ENCODE assay signal across 19 cellular contexts in genomic region chr14:36773558-36773957, GRCh38.
DNase-seq lines count a peak whose midpoint lies in the region; ATAC-seq and TF ChIP-seq lines count a peak whose summit lies in the region.
"Had no signal": no experiment of that assay in that cellular context is flagged by ENCODE, and none has a peak within 500 bp of the region (broad histone marks: within the 10 kb centered on the region; RNA-seq: fewer than 3 reads in every experiment).

No MANE protein-coding gene starts in this region.

- intact Hi-C loops in activated naive CD4-positive, alpha-beta T cell treated with anti-CD3 and anti-CD28 coated beads for 36 hours (cut with micrococcal nuclease) = no loop called here
- intact Hi-C loops in activated CD4-positive, alpha-beta memory T cell treated with anti-CD3 and anti-CD28 coated beads for 36 hours (cut with micrococcal nuclease) = no loop called here

- H3K27ac ChIP-seq in SJSA1 (peak overlapping the region; percentile 68), foreskin keratinocyte (no peak overlapping the region)
- H3K27ac ChIP-seq: esophagus muscularis mucosa, neutrophil, WERI-Rb-1 had no signal

- POLR2A ChIA-PET in activated CD4-positive, alpha-beta memory T cell treated with anti-CD3 and anti-CD28 coated beads for 36 hours (lab: Charles Lee) = no interaction called here

- DNase-seq in ACHN (peak; percentile 8), HS-27A (ENCODE audit: low read depth) (peak; percentile 74), SJSA1 (ENCODE audit: low read depth in 1 of 2, low spot score in 2 of 2) (peak in 1 of 2 experiments; percentile 51), foreskin keratinocyte (peak; percentile 69 to 79), anterior cingulate cortex (lab: John Stamatoyannopoulos, UW) (no peak)
- no peak for DNase-seq in activated naive CD4-positive, alpha-beta T cell treated with anti-CD3 and anti-CD28 coated beads for 36 hours
- DNase-seq in activated CD4-positive, alpha-beta memory T cell treated with anti-CD3 and anti-CD28 coated beads for 36 hours = no peak
- DNase-seq: activated CD8-positive, alpha-beta T cell treated with anti-CD3 and anti-CD28 coated beads, Interleukin-2, amount 10 ng/mL, durations not matched to agents 7 days and 5 days; cortex of kidney; mucosa of descending colon; NCI-H2029 treated with DMSO at 0.1 percent for 48 hours; right cardiac atrium; stimulated activated CD4-positive, alpha-beta T cell treated with anti-CD3 and anti-CD28 coated beads, Interleukin-1b, Interleukin-23, amount 100 ng/mL, for 48 hours; T-helper 1 cell; WERI-Rb-1 had no signal

- H3K4me1 Mint-ChIP-seq in activated naive CD4-positive, alpha-beta T cell treated with anti-CD3 and anti-CD28 coated beads for 36 hours (ENCODE audit: low read depth) = no peaks in the 10 kb centered on the region
- no peaks in the 10 kb centered on the region for H3K4me1 Mint-ChIP-seq in activated CD4-positive, alpha-beta memory T cell treated with anti-CD3 and anti-CD28 coated beads for 36 hours (ENCODE audit: low read depth)

- no peaks in the 10 kb centered on the region for H3K36me3 ChIP-seq in SJSA1
- H3K36me3 ChIP-seq: esophagus muscularis mucosa, neutrophil, WERI-Rb-1 had no signal

- H3K36me3 Mint-ChIP-seq in activated naive CD4-positive, alpha-beta T cell treated with anti-CD3 and anti-CD28 coated beads for 36 hours (ENCODE audit: low read depth) = no peaks in the 10 kb centered on the region
- H3K36me3 Mint-ChIP-seq in activated CD4-positive, alpha-beta memory T cell treated with anti-CD3 and anti-CD28 coated beads for 36 hours = no peaks in the 10 kb centered on the region

- no peak overlapping the region for H3K4me3 Mint-ChIP-seq in activated naive CD4-positive, alpha-beta T cell treated with anti-CD3 and anti-CD28 coated beads for 36 hours
- no peak overlapping the region for H3K4me3 Mint-ChIP-seq in activated CD4-positive, alpha-beta memory T cell treated with anti-CD3 and anti-CD28 coated beads for 36 hours
- H3K4me3 Mint-ChIP-seq: activated CD8-positive, alpha-beta T cell treated with anti-CD3 and anti-CD28 coated beads, Interleukin-2, amount 10 ng/mL, durations not matched to agents 7 days and 5 days; activated T-helper 1 cell treated with anti-CD3 and anti-CD28 coated beads, Interleukin-12 subunit alpha, Interleukin-12 subunit beta, Interleukin-2, Interleukin-4 antibody, amounts not matched to agents 30 ng/mL and 10 ng/mL and 1 ng/mL, durations not matched to agents 14 hours and 24 hours and 36 hours had no signal

- no peaks in the 10 kb centered on the region for H3K9me3 ChIP-seq in SJSA1 (replicated peaks)
- H3K9me3 ChIP-seq: esophagus muscularis mucosa, mucosa of descending colon, neutrophil had no signal

- H3K27me3 ChIP-seq in SJSA1 (replicated peaks) (no peaks in the 10 kb centered on the region), foreskin keratinocyte (no peaks in the 10 kb centered on the region)
- H3K27me3 ChIP-seq: esophagus muscularis mucosa, neutrophil had no signal

- CTCF ChIA-PET in activated naive CD4-positive, alpha-beta T cell treated with anti-CD3 and anti-CD28 coated beads for 36 hours (lab: Charles Lee) = interaction anchor here (0.6 kb wide), 1 partner anchor 751 kb away, joined by 3 read pairs; no protein-coding TSS in a partner anchor
- CTCF ChIA-PET in activated CD4-positive, alpha-beta memory T cell treated with anti-CD3 and anti-CD28 coated beads for 36 hours (lab: Charles Lee) = interaction anchor here (0.7 kb wide), 1 partner anchor 194 kb away, joined by 4 read pairs; no protein-coding TSS in a partner anchor

- peaks cover 2% of the 10 kb centered on the region for H3K9me3 Mint-ChIP-seq in activated naive CD4-positive, alpha-beta T cell treated with anti-CD3 and anti-CD28 coated beads for 36 hours
- H3K9me3 Mint-ChIP-seq in activated CD4-positive, alpha-beta memory T cell treated with anti-CD3 and anti-CD28 coated beads for 36 hours = peaks cover 2% of the 10 kb centered on the region
- H3K9me3 Mint-ChIP-seq: activated T-helper 1 cell treated with anti-CD3 and anti-CD28 coated beads, Interleukin-12 subunit alpha, Interleukin-12 subunit beta, Interleukin-2, Interleukin-4 antibody, amounts not matched to agents 30 ng/mL and 10 ng/mL and 1 ng/mL, durations not matched to agents 14 hours and 24 hours and 36 hours had no signal

- in situ Hi-C loops in ACHN (cut with HindIII; ENCODE audit: low pct_ligation_motif_present, low pct_unique_long_range_greater_than_20kb, low sequenced_read_pairs) = no loop called here

- H3K4me1 ChIP-seq in SJSA1 (replicated peaks) (peaks cover 15% of the 10 kb centered on the region), foreskin keratinocyte (peaks cover 8% of the 10 kb centered on the region)
- H3K4me1 ChIP-seq: esophagus muscularis mucosa had no signal

- peak; percentile 89 for ATAC-seq in foreskin keratinocyte
- no peak for ATAC-seq in GM19023 (IDR thresholded peaks at IDR 0.05; ENCODE audit: unreplicated experiment)
- ATAC-seq: activated CD8-positive, alpha-beta T cell treated with anti-CD3 and anti-CD28 coated beads, Interleukin-2, amount 10 ng/mL, durations not matched to agents 7 days and 5 days; mucosa of descending colon; right cardiac atrium had no signal

- H3K4me3 ChIP-seq in SJSA1 = no peak overlapping the region
- H3K4me3 ChIP-seq: esophagus muscularis mucosa, mucosa of descending colon had no signal

- no peaks in the 10 kb centered on the region for H3K27me3 Mint-ChIP-seq in activated naive CD4-positive, alpha-beta T cell treated with anti-CD3 and anti-CD28 coated beads for 36 hours (ENCODE audit: low read depth)
- H3K27me3 Mint-ChIP-seq in activated CD4-positive, alpha-beta memory T cell treated with anti-CD3 and anti-CD28 coated beads for 36 hours = no peaks in the 10 kb centered on the region

- no peak overlapping the region for H3K27ac Mint-ChIP-seq in activated naive CD4-positive, alpha-beta T cell treated with anti-CD3 and anti-CD28 coated beads for 36 hours
- no peak overlapping the region for H3K27ac Mint-ChIP-seq in activated CD4-positive, alpha-beta memory T cell treated with anti-CD3 and anti-CD28 coated beads for 36 hours
- H3K27ac Mint-ChIP-seq: activated CD8-positive, alpha-beta T cell treated with anti-CD3 and anti-CD28 coated beads, Interleukin-2, amount 10 ng/mL, durations not matched to agents 7 days and 5 days; activated T-helper 1 cell treated with anti-CD3 and anti-CD28 coated beads, Interleukin-12 subunit alpha, Interleukin-12 subunit beta, Interleukin-2, Interleukin-4 antibody, amounts not matched to agents 30 ng/mL and 10 ng/mL and 1 ng/mL, durations not matched to agents 14 hours and 24 hours and 36 hours had no signal

- TF ChIP-seq CTCF in foreskin keratinocyte (conservative IDR thresholded peaks at IDR 0.05) = no peak

Comparison
In these comparisons a context has a peak if more than half of its experiments do, and no peak if none do; other contexts are left out.
1. DNase-seq: peak in ACHN (single experiment), HS-27A (single experiment) and foreskin keratinocyte (2 of 2); none in activated naive CD4-positive, alpha-beta T cell treated with anti-CD3 and anti-CD28 coated beads for 36 hours (single experiment), activated CD4-positive, alpha-beta memory T cell treated with anti-CD3 and anti-CD28 coated beads for 36 hours (single experiment) and anterior cingulate cortex (0 of 58).